In the genomic region with DNA sequence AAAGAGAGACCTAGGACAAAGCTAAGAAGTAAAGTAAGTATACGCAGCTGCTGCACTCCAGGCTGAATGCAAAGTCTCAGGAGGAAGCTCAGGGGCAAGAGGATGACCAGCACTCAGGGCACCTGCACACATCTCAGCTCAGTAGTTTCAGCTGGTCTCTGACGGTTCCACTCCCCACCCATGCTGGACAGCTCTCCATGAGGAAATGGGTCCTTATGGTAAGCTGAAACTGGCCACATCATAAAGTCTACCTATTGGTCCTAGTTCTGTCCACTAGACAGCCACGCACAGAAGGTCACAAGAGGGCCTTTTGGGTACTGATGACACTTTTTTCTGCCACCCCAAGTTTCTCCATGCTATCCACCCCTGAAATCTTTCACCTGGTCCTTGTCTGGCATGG, we compare ENCODE assay signal across 1 cellular context.
TF ChIP-seq lines count a peak whose summit lies in the region.

No MANE protein-coding gene starts in this region.

TF ChIP-seq in Ishikawa, 13 proteins besides CTCF, POLR2A, EP300 and RAD21 (continued from another document):
- TF ChIP-seq, protein P1, sequence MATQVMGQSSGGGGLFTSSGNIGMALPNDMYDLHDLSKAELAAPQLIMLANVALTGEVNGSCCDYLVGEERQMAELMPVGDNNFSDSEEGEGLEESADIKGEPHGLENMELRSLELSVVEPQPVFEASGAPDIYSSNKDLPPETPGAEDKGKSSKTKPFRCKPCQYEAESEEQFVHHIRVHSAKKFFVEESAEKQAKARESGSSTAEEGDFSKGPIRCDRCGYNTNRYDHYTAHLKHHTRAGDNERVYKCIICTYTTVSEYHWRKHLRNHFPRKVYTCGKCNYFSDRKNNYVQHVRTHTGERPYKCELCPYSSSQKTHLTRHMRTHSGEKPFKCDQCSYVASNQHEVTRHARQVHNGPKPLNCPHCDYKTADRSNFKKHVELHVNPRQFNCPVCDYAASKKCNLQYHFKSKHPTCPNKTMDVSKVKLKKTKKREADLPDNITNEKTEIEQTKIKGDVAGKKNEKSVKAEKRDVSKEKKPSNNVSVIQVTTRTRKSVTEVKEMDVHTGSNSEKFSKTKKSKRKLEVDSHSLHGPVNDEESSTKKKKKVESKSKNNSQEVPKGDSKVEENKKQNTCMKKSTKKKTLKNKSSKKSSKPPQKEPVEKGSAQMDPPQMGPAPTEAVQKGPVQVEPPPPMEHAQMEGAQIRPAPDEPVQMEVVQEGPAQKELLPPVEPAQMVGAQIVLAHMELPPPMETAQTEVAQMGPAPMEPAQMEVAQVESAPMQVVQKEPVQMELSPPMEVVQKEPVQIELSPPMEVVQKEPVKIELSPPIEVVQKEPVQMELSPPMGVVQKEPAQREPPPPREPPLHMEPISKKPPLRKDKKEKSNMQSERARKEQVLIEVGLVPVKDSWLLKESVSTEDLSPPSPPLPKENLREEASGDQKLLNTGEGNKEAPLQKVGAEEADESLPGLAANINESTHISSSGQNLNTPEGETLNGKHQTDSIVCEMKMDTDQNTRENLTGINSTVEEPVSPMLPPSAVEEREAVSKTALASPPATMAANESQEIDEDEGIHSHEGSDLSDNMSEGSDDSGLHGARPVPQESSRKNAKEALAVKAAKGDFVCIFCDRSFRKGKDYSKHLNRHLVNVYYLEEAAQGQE (IDR thresholded peaks at IDR 0.05; ENCODE audit: low read depth) = peak; percentile 69
